In the genomic region with DNA sequence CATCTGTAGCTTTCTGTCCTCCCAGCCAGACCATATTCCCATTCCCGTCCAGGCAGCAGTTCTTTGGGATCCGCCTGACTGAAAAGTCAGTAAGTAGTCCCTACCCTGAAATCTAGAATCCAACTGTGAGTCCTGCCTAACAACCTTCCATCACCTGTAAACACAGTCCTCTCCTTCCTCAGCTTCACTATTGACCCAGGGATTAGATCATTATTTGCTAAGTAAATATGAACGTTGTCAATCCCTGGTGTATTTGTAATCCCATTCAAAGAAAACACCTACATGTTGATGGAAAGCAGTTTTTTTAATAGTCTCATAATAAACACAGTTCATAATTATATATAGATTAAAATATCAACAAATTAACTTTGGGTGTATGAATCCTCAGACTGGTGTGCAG, we compare ENCODE assay signal across 8 cellular contexts. TPM values are rescaled to one million over a fixed set of nuclear protein-coding genes. Genes with fewer than 3 reads are reported as not detected.
A peak's percentile ranks its signal among the peaks of the same experiment; 100 is the strongest.
DNase-seq lines count a peak whose midpoint lies in the region; ATAC-seq and TF ChIP-seq lines count a peak whose summit lies in the region.

No MANE protein-coding gene starts in this region.

- WGBS in prostate gland = 21% methylated on average over 3 of the region's 3 CpGs

- TF ChIP-seq POLR2A in prostate gland (IDR thresholded peaks at IDR 0.05) = no peak

- CTCF ChIA-PET in GM10248 (lab: Yijun Ruan, JAX) = no interaction called here

- no peaks in the 10 kb centered on the region for H4K20me1 ChIP-seq in OCI-LY1 (ENCODE audit: insufficient read depth, low read length)

- ATAC-seq in GM21528 (IDR thresholded peaks at IDR 0.05; ENCODE audit: low FRiP score, unreplicated experiment) = no peak

- POLR2A ChIA-PET in GM10248 (lab: Yijun Ruan, JAX) = interaction anchor here (1.0 kb wide), 1 partner anchor 277 kb away, joined by 4 read pairs; the partner anchor contains the start of gene RPS17

- H3K27ac ChIP-seq in OCI-LY1 (ENCODE audit: low read depth, low read length, poor library complexity, severe bottlenecking) (no peak overlapping the region), prostate gland (peak overlapping the region; percentile 61 to 67)

- no peaks in the 10 kb centered on the region for H3K27me3 ChIP-seq in OCI-LY1 (ENCODE audit: insufficient read depth, low read length)
- no peaks in the 10 kb centered on the region for H3K27me3 ChIP-seq in prostate gland (replicated peaks; ENCODE audit: insufficient read depth)

- TF ChIP-seq CTCF in OCI-LY1 (IDR thresholded peaks at IDR 0.05; ENCODE audit: low read length) = no peak
- TF ChIP-seq CTCF in epithelial cell of esophagus (IDR thresholded peaks at IDR 0.05; ENCODE audit: insufficient read depth, low read depth, low read length, missing control alignments) = no peak
- TF ChIP-seq CTCF in prostate gland (IDR thresholded peaks at IDR 0.05) = no peak
- no peak for TF ChIP-seq CTCF in GM10248 (IDR thresholded peaks at IDR 0.05; ENCODE audit: control extremely low read depth, extremely low read depth, low read depth, missing control alignments)

- peak overlapping the region; percentile 95 for H3K4me3 ChIP-seq in OCI-LY1 (ENCODE audit: low read depth, low read length, poor library complexity, severe bottlenecking)
- H3K4me3 ChIP-seq in epithelial cell of esophagus (ENCODE audit: low read length) = peak overlapping the region; percentile 74
- peak overlapping the region; percentile 47 to 71 for H3K4me3 ChIP-seq in prostate gland

- H3K9me3 ChIP-seq in OCI-LY1 (ENCODE audit: low read length) (no peaks in the 10 kb centered on the region), prostate gland (no peaks in the 10 kb centered on the region)

- H3K79me2 ChIP-seq in OCI-LY1 (ENCODE audit: insufficient read depth, low read length) = peaks cover 9% of the 10 kb centered on the region; the same call in 1 of the 2 replicates

- DNase-seq in NCI-H82 (lab: John Stamatoyannopoulos, UW) (peak; percentile 25), NCI-H82 treated with DMSO at 0.1 percent for 48 hours (lab: John Stamatoyannopoulos, UW; ENCODE audit: unreplicated experiment) (no peak), epithelial cell of esophagus (ENCODE audit: low read depth) (peak; percentile 58), prostate gland (ENCODE audit: low spot score) (no peak), GM10248 (ENCODE audit: extremely low spot score) (no peak), posterior cingulate gyrus (no peak)

- peak overlapping the region; percentile 84; the same call in 1 of the 2 replicates for H3K9ac ChIP-seq in OCI-LY1 (ENCODE audit: low read length)

- H3K4me1 ChIP-seq in OCI-LY1 (ENCODE audit: insufficient read depth, low read length, severe bottlenecking) (peaks cover 26% of the 10 kb centered on the region), prostate gland (replicated peaks) (no peaks in the 10 kb centered on the region)

- intact Hi-C loops in prostate gland (cut with DNase I) (no loop called here), posterior cingulate gyrus (cut with DNase I) (no loop called here)

- no peaks in the 10 kb centered on the region for H3F3A ChIP-seq in OCI-LY1 (ENCODE audit: insufficient read depth, low read length)

- H3K36me3 ChIP-seq in OCI-LY1 (ENCODE audit: insufficient read depth, low read length) (peaks cover 13% of the 10 kb centered on the region; the same call in 1 of the 2 replicates), prostate gland (no peaks in the 10 kb centered on the region)

- peak overlapping the region; percentile 78 for H3K4me2 ChIP-seq in OCI-LY1 (ENCODE audit: low read length)

- H2AFZ ChIP-seq in OCI-LY1 (ENCODE audit: low read length) = no peak overlapping the region

- H3K9me2 ChIP-seq in OCI-LY1 (ENCODE audit: low read depth, low read length) = no peaks in the 10 kb centered on the region

RNA-seq across cellular contexts. Expression of gene SAXO2, which starts 0.7 kb away (rescaled TPM):
- 1 to 10 TPM; 4.0 to 4.3 TPM for total RNA-seq in prostate gland

RNA-seq across cellular contexts. Expression of gene EFL1, which starts 0.8 kb away (rescaled TPM):
- 10 to 100 TPM; 22.7 to 29.3 TPM for total RNA-seq in prostate gland

Comparison
In these comparisons a context has a peak if more than half of its experiments do, and no peak if none do; other contexts are left out.
1. DNase-seq: peak in NCI-H82 (single experiment) and epithelial cell of esophagus (single experiment); none in NCI-H82 treated with DMSO at 0.1 percent for 48 hours (single experiment), prostate gland (single experiment), GM10248 (single experiment) and posterior cingulate gyrus (0 of 10).
2. Peak in every context shown above with its lines, with median percentiles within 50 percentile points of each other: H3K4me3 ChIP-seq.